Comparison of ENCODE assay signal across 8 cellular contexts in genomic region chr18:62844850-62845643, GRCh38.
DNase-seq lines count a peak whose midpoint lies in the region; ATAC-seq and TF ChIP-seq lines count a peak whose summit lies in the region.
"Had no signal": no experiment of that assay in that cellular context is flagged by ENCODE, and none has a peak within 500 bp of the region (broad histone marks: within the 10 kb centered on the region; RNA-seq: fewer than 3 reads in every experiment).

No MANE protein-coding gene starts in this region.

- H2AFZ ChIP-seq in Loucy (ENCODE audit: low read length) (no peak overlapping the region), neural cell (ENCODE audit: low read depth, low read length) (no peak overlapping the region)

- H3K4me1 Mint-ChIP-seq in endodermal cell: peaks cover 21% of the 10 kb centered on the region

- H3K27ac ChIP-seq in neural cell (ENCODE audit: low read length): no peak overlapping the region
- no peak overlapping the region for H3K27ac ChIP-seq in esophagus squamous epithelium
- H3K27ac ChIP-seq in endodermal cell (ENCODE audit: low read depth, low read length): no peak overlapping the region

- H3K9me3 Mint-ChIP-seq in endodermal cell: no peaks in the 10 kb centered on the region

- 74 to 93% methylated on average over 6 to 7 of the region's 7 CpGs for WGBS in esophagus squamous epithelium, 2 donors
- WGBS in endodermal cell (ENCODE audit: insufficient coverage in 1 of 2, insufficient read length in 1 of 2), 2 experiments: 84 to 85% methylated on average over 7 of the region's 7 CpGs

- H3K27me3 ChIP-seq in Loucy (ENCODE audit: insufficient read depth, low read length, poor library complexity, severe bottlenecking) (no peaks in the 10 kb centered on the region), neural cell (ENCODE audit: insufficient read depth, low read depth, low read length) (no peaks in the 10 kb centered on the region), esophagus squamous epithelium (no peaks in the 10 kb centered on the region), endodermal cell (ENCODE audit: control insufficient read depth, insufficient read depth, low read length, poor library complexity, severe bottlenecking) (no peaks in the 10 kb centered on the region)

- H3K9ac ChIP-seq in Loucy (ENCODE audit: low read depth, low read length, poor library complexity, severe bottlenecking): no peak overlapping the region
- no peak overlapping the region for H3K9ac ChIP-seq in neural cell (ENCODE audit: low read length)
- H3K9ac ChIP-seq in endodermal cell (ENCODE audit: extremely low read depth, low read length, poor library complexity, severe bottlenecking): no peak overlapping the region

- TF ChIP-seq CTCF in Loucy (conservative IDR thresholded peaks at IDR 0.05; ENCODE audit: low read length) (no peak), neural cell (IDR thresholded peaks at IDR 0.05; ENCODE audit: poor library complexity, severe bottlenecking) (no peak), esophagus squamous epithelium (IDR thresholded peaks at IDR 0.05) (no peak), endodermal cell (conservative IDR thresholded peaks at IDR 0.05) (no peak)

- no peaks in the 10 kb centered on the region for H3K9me2 ChIP-seq in Loucy (replicated peaks; ENCODE audit: low read depth, low read length)
- H3K9me2 ChIP-seq in neural cell (ENCODE audit: insufficient read depth, low read length): no peaks in the 10 kb centered on the region

- H3K4me1 ChIP-seq in Loucy (ENCODE audit: insufficient read depth, low read length, poor library complexity, severe bottlenecking) (peaks cover 24% of the 10 kb centered on the region), esophagus squamous epithelium (no peaks in the 10 kb centered on the region), endodermal cell (ENCODE audit: control insufficient read depth, insufficient read depth, low read length) (peaks cover 5% of the 10 kb centered on the region)

- H3K79me2 ChIP-seq in Loucy (ENCODE audit: insufficient read depth, low read length) (peaks cover 18% of the 10 kb centered on the region; the same call in 1 of the 2 replicates), neural cell (replicated peaks; ENCODE audit: insufficient read depth, low read length) (no peaks in the 10 kb centered on the region)

- intact Hi-C loops in esophagus squamous epithelium (cut with DNase I): no loop called here

- H3F3A ChIP-seq in Loucy (ENCODE audit: low read depth) (no peaks in the 10 kb centered on the region), neural cell (ENCODE audit: insufficient read depth, low read length, poor library complexity, severe bottlenecking) (peaks cover 4% of the 10 kb centered on the region)

- H3K4me2 ChIP-seq in Loucy (ENCODE audit: low read depth, low read length, poor library complexity, severe bottlenecking) (peak overlapping the region; percentile 28), neural cell (ENCODE audit: low read length) (no peak overlapping the region)

- H3K27me3 Mint-ChIP-seq in endodermal cell (ENCODE audit: insufficient read depth): no peaks in the 10 kb centered on the region

- TF ChIP-seq POLR2A in esophagus squamous epithelium (IDR thresholded peaks at IDR 0.05): no peak

- H3K36me3 Mint-ChIP-seq in endodermal cell (ENCODE audit: low read depth): no peaks in the 10 kb centered on the region

- H3K9me3 ChIP-seq in Loucy (ENCODE audit: insufficient read depth, low read depth, low read length) (no peaks in the 10 kb centered on the region), neural cell (ENCODE audit: low read length) (no peaks in the 10 kb centered on the region), esophagus squamous epithelium (no peaks in the 10 kb centered on the region), endodermal cell (ENCODE audit: control insufficient read depth, low read length) (no peaks in the 10 kb centered on the region)

- no peak overlapping the region for H3K4me3 Mint-ChIP-seq in endodermal cell

- no peak overlapping the region for H3K27ac Mint-ChIP-seq in endodermal cell

- DNase-seq in esophagus squamous epithelium (lab: John Stamatoyannopoulos, UW) (no peak), pons (ENCODE audit: low spot score) (no peak), endodermal cell (no peak)

- H3K4me3 ChIP-seq in Loucy (ENCODE audit: low read length, poor library complexity, severe bottlenecking) (no peak overlapping the region), neural cell (ENCODE audit: low read length) (peak overlapping the region; percentile 27), esophagus squamous epithelium (no peak overlapping the region), endodermal cell (ENCODE audit: low read length) (no peak overlapping the region)
- H3K4me3 ChIP-seq: skin epidermis had no signal

- ATAC-seq in GM18909 (IDR thresholded peaks at IDR 0.05; ENCODE audit: poor library complexity, unreplicated experiment) (peak; percentile 76), GM21737 (IDR thresholded peaks at IDR 0.05; ENCODE audit: unreplicated experiment) (peak; percentile 50)

- no peaks in the 10 kb centered on the region for H4K20me1 ChIP-seq in Loucy (ENCODE audit: insufficient read depth, low read length, poor library complexity, severe bottlenecking)
- no peaks in the 10 kb centered on the region for H4K20me1 ChIP-seq in neural cell (ENCODE audit: insufficient read depth)

- TF ChIP-seq RAD21 in neural cell (conservative IDR thresholded peaks at IDR 0.05): no peak

- TF ChIP-seq EP300 in neural cell (conservative IDR thresholded peaks at IDR 0.05; ENCODE audit: poor library complexity, severe bottlenecking): peak; percentile 93

- no peaks in the 10 kb centered on the region; the same call in 1 of the 2 replicates for H3K36me3 ChIP-seq in Loucy (ENCODE audit: insufficient read depth, low read length)
- no peaks in the 10 kb centered on the region for H3K36me3 ChIP-seq in neural cell (ENCODE audit: insufficient read depth, low read length)
- peaks cover 0 to 5% (median 0%) of the 10 kb centered on the region in 3 donors for H3K36me3 ChIP-seq in esophagus squamous epithelium
- no peaks in the 10 kb centered on the region for H3K36me3 ChIP-seq in endodermal cell (ENCODE audit: control insufficient read depth, insufficient read depth, low read length)

TF ChIP-seq in neural cell, 6 proteins besides CTCF, POLR2A, EP300 and RAD21:
- peak; percentile 81 for TF ChIP-seq POLR2AphosphoS5 (IDR thresholded peaks at IDR 0.05)
- TF ChIP-seq SMC3 (conservative IDR thresholded peaks at IDR 0.05; ENCODE audit: poor library complexity): no peak
